In the genomic region with DNA sequence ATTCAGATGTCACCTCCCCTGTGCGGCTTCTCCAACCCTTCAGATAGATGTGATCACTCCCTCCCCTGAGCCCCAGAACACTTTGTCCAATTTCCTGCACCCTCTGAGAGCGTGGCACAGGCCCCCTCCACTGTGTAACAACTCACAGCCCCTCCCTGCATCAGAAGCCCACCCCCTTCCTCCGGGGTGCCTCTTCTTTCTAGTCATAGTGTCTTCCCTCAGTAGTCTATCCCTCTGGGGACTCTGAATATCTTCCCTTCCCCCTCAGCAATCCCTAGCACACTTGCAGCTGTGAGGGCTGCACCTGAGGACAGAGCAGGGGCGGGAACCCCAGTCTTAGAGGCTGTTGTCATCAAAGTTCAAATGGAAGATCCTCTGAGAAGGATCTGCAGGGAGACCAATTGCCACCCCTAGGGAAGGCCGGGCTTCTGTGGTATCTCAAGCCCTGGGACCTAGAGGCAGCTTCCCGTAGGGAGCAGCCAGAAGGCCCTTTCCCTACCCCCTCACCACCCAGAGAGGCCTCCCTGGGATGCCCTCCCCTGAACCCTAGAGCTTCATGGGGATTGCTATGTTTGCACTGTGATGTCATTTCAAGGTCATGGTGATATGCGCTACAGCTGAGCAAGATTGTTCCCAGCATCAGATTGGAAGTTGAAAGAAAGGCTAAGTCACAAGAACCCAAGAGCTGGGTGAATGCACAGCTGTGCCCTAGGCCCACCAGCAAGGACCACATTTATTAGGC, we compare ENCODE assay signal across 1 cellular context.
TF ChIP-seq lines count a peak whose summit lies in the region.

No MANE protein-coding gene starts in this region.

TF ChIP-seq in HepG2, 621 proteins besides CTCF, POLR2A, EP300 and RAD21 (continued from another document):
- TF ChIP-seq ISL2 (CRISPR knock-in tag; IDR thresholded peaks at IDR 0.05) (peak; percentile 71; the same call in 1 of the 2 replicates), PITX1 (CRISPR knock-in tag; IDR thresholded peaks at IDR 0.05) (peak; percentile 49; the same call in 1 of the 2 replicates), ZNF883 (CRISPR knock-in tag; IDR thresholded peaks at IDR 0.05; ENCODE audit: not compliant biosample characterization) (no peak), THYN1 (CRISPR knock-in tag; IDR thresholded peaks at IDR 0.05; ENCODE audit: borderline replicate concordance, low read depth) (no peak), ZFX (CRISPR knock-in tag; IDR thresholded peaks at IDR 0.05; ENCODE audit: low read depth) (peak; percentile 62; the same call in 1 of the 2 replicates), ZNF33B (CRISPR knock-in tag; IDR thresholded peaks at IDR 0.05) (no peak), NCOA5 (CRISPR knock-in tag; IDR thresholded peaks at IDR 0.05) (no peak), ZNF670 (CRISPR knock-in tag; IDR thresholded peaks at IDR 0.05; ENCODE audit: borderline replicate concordance) (no peak), IRF2 (CRISPR knock-in tag; IDR thresholded peaks at IDR 0.05) (no peak), ZNF263 (CRISPR knock-in tag; IDR thresholded peaks at IDR 0.05) (no peak), SP4 (CRISPR knock-in tag; IDR thresholded peaks at IDR 0.05) (no peak)
- TF ChIP-seq, protein P1, sequence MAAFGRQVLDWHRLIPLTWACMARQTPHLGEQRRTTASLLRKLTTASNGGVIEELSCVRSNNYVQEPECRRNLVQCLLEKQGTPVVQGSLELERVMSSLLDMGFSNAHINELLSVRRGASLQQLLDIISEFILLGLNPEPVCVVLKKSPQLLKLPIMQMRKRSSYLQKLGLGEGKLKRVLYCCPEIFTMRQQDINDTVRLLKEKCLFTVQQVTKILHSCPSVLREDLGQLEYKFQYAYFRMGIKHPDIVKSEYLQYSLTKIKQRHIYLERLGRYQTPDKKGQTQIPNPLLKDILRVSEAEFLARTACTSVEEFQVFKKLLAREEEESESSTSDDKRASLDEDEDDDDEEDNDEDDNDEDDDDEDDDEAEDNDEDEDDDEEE (CRISPR knock-in tag; IDR thresholded peaks at IDR 0.05), result no peak
- TF ChIP-seq, protein P2, sequence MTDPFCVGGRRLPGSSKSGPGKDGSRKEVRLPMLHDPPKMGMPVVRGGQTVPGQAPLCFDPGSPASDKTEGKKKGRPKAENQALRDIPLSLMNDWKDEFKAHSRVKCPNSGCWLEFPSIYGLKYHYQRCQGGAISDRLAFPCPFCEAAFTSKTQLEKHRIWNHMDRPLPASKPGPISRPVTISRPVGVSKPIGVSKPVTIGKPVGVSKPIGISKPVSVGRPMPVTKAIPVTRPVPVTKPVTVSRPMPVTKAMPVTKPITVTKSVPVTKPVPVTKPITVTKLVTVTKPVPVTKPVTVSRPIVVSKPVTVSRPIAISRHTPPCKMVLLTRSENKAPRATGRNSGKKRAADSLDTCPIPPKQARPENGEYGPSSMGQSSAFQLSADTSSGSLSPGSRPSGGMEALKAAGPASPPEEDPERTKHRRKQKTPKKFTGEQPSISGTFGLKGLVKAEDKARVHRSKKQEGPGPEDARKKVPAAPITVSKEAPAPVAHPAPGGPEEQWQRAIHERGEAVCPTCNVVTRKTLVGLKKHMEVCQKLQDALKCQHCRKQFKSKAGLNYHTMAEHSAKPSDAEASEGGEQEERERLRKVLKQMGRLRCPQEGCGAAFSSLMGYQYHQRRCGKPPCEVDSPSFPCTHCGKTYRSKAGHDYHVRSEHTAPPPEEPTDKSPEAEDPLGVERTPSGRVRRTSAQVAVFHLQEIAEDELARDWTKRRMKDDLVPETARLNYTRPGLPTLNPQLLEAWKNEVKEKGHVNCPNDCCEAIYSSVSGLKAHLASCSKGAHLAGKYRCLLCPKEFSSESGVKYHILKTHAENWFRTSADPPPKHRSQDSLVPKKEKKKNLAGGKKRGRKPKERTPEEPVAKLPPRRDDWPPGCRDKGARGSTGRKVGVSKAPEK (CRISPR knock-in tag; IDR thresholded peaks at IDR 0.05; ENCODE audit: borderline replicate concordance), result no peak
